ENCODE assay signal across 28 cellular contexts in the genomic region with DNA sequence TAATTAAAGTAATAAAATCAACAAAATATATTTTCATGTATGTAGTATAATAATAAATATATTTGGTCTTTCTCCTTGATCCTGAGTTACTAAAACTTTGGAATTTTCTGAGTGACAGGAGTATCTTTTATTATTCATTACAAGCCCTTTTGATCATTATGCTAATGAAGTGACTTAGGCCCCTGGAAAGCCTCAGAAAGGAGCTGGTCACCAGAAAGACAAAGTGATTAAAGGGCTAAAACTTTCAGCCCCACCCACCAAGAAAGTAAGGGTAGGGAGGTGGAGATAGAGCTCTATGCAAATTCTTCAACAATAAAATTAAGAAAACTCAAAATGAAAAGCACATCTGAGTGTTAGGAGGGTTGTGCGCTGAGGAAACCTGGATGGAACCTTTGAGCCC.
"Had no signal": no experiment of that assay in that cellular context is flagged by ENCODE, and none has a peak within 500 bp of the region (broad histone marks: within the 10 kb centered on the region; RNA-seq: fewer than 3 reads in every experiment).

No MANE protein-coding gene starts in this region.

- H3K4me3 ChIP-seq: adrenal gland, body of pancreas, colonic mucosa, gastrocnemius medialis, psoas muscle, sigmoid colon, SK-N-MC, testis, transverse colon had no signal

- H3K4me1 ChIP-seq: colonic mucosa, parathyroid adenoma, testis, transverse colon had no signal

- H3K27me3 Mint-ChIP-seq: activated CD4-positive, alpha-beta memory T cell treated with anti-CD3 and anti-CD28 coated beads for 36 hours; activated naive CD4-positive, alpha-beta T cell treated with anti-CD3 and anti-CD28 coated beads, Interleukin-2, amount 50 U/mL, for 24 hours had no signal

- H3K4me3 Mint-ChIP-seq: activated CD4-positive, alpha-beta memory T cell treated with anti-CD3 and anti-CD28 coated beads for 36 hours; activated naive CD4-positive, alpha-beta T cell treated with anti-CD3 and anti-CD28 coated beads, Interleukin-2, amount 50 U/mL, for 24 hours had no signal

- H3K27me3 ChIP-seq: adrenal gland, body of pancreas, colonic mucosa, gastrocnemius medialis, sigmoid colon, testis, transverse colon had no signal

- H3K9me3 Mint-ChIP-seq: activated CD4-positive, alpha-beta memory T cell treated with anti-CD3 and anti-CD28 coated beads for 36 hours; activated naive CD4-positive, alpha-beta T cell treated with anti-CD3 and anti-CD28 coated beads, Interleukin-2, amount 50 U/mL, for 24 hours had no signal

- H3K27ac ChIP-seq: adrenal gland, body of pancreas, colonic mucosa, parathyroid adenoma, psoas muscle, sigmoid colon, SK-N-MC, testis, transverse colon, VCaP had no signal

- H3K9me3 ChIP-seq: adrenal gland, body of pancreas, colonic mucosa, gastrocnemius medialis, psoas muscle, sigmoid colon, testis, transverse colon had no signal

- ATAC-seq: body of pancreas, gastrocnemius medialis, left cardiac atrium, psoas muscle had no signal

- H3K9ac ChIP-seq: parathyroid adenoma had no signal

- DNase-seq: activated CD4-positive, alpha-beta memory T cell treated with anti-CD3 and anti-CD28 coated beads for 36 hours; activated CD4-positive, alpha-beta T cell treated with anti-CD3 and anti-CD28 coated beads for 48 hours; activated gamma-delta T cell treated with Interleukin-2 at 50 U/mL for 16 hours; adrenal gland; aorta; body of pancreas; cerebellar nuclear complex; colonic mucosa; effector CD8-positive, alpha-beta T cell; gastrocnemius medialis; glutamatergic neuron; islet precursor cell; left cardiac atrium; mammary epithelial cell; psoas muscle; sigmoid colon; small intestine; stimulated activated CD4-positive, alpha-beta T cell treated with anti-CD3 and anti-CD28 coated beads, Interleukin-1b, Interleukin-23, amount 100 ng/mL, for 48 hours; stimulated activated CD4-positive, alpha-beta T cell treated with anti-CD3 and anti-CD28 coated beads, Interleukin-4, amount 100 ng/mL, for 4 hours; stimulated activated CD8-positive, alpha-beta memory T cell treated with anti-CD3 and anti-CD28 coated beads, Interleukin-4, amount 100 ng/mL, for 48 hours; stimulated activated naive CD4-positive, alpha-beta T cell; T-helper 9 cell; testis; transverse colon had no signal
